9 cellular contexts compared by ENCODE assay signal in genomic region chr2:191244350-191244749, GRCh38. TPM values are rescaled to one million over a fixed set of nuclear protein-coding genes. Genes with fewer than 3 reads are reported as not detected.
DNase-seq lines count a peak whose midpoint lies in the region; ATAC-seq and TF ChIP-seq lines count a peak whose summit lies in the region.
"Had no signal": no experiment of that assay in that cellular context is flagged by ENCODE, and none has a peak within 500 bp of the region (broad histone marks: within the 10 kb centered on the region; RNA-seq: fewer than 3 reads in every experiment).

No MANE protein-coding gene starts in this region.

- in situ Hi-C loops in Panc1 (cut with HindIII; ENCODE audit: low pct_unique_long_range_greater_than_20kb, low sequenced_read_pairs): no loop called here

- no peak for TF ChIP-seq RAD21 in neural cell (conservative IDR thresholded peaks at IDR 0.05)

- TF ChIP-seq CTCF in Panc1 (IDR thresholded peaks at IDR 0.05) (no peak), neural cell (IDR thresholded peaks at IDR 0.05; ENCODE audit: poor library complexity, severe bottlenecking) (no peak)

- no peaks in the 10 kb centered on the region for H3K9me3 ChIP-seq in Panc1 (ENCODE audit: control insufficient read depth, insufficient read depth, low read depth, low read length)
- H3K9me3 ChIP-seq in endocrine pancreas (ENCODE audit: control insufficient read depth, low read length): no peaks in the 10 kb centered on the region
- H3K9me3 ChIP-seq in neural cell (ENCODE audit: low read length): no peaks in the 10 kb centered on the region

- H3K4me2 ChIP-seq in neural cell (ENCODE audit: low read length): no peak overlapping the region

- no peaks in the 10 kb centered on the region for H3K27me3 ChIP-seq in Panc1 (ENCODE audit: control insufficient read depth, insufficient read depth, low read length)
- no peaks in the 10 kb centered on the region for H3K27me3 ChIP-seq in endocrine pancreas (ENCODE audit: control insufficient read depth, insufficient read depth, low read length)
- no peaks in the 10 kb centered on the region for H3K27me3 ChIP-seq in neural cell (ENCODE audit: insufficient read depth, low read depth, low read length)

- no peak overlapping the region for H2AFZ ChIP-seq in neural cell (ENCODE audit: low read depth, low read length)

- no peaks in the 10 kb centered on the region for H4K20me1 ChIP-seq in neural cell (ENCODE audit: insufficient read depth)

- DNase-seq in DMS53 (lab: John Stamatoyannopoulos, UW) (peak; percentile 11), DMS53 treated with DMSO at 0.1 percent for 48 hours (lab: John Stamatoyannopoulos, UW; ENCODE audit: unreplicated experiment) (no peak), Panc1 (ENCODE audit: low read depth, low spot score) (no peak), MV-4-11 (lab: John Stamatoyannopoulos, UW) (no peak), pons (ENCODE audit: low spot score) (no peak)
- DNase-seq: midbrain had no signal

- peak overlapping the region; percentile 60 to 83; a peak in 3 of 4 replicates for H3K4me3 ChIP-seq in Panc1 (ENCODE audit: low read depth in 2 of 2, low read length in 2 of 2)
- peak overlapping the region; percentile 70 for H3K4me3 ChIP-seq in endocrine pancreas (ENCODE audit: control insufficient read depth, insufficient read depth, low read length)
- peak overlapping the region; percentile 91 for H3K4me3 ChIP-seq in neural cell (ENCODE audit: low read length)

- H3K27ac ChIP-seq in Panc1 (ENCODE audit: low read length) (peak overlapping the region; percentile 8; the same call in 1 of the 2 replicates), neural cell (ENCODE audit: low read length) (no peak overlapping the region)

- H3K36me3 ChIP-seq in Panc1 (ENCODE audit: control insufficient read depth, insufficient read depth, low read length) (peaks cover 2% of the 10 kb centered on the region; the same call in 1 of the 2 replicates), endocrine pancreas (ENCODE audit: control insufficient read depth, insufficient read depth, low read length) (no peaks in the 10 kb centered on the region), neural cell (ENCODE audit: insufficient read depth, low read length) (no peaks in the 10 kb centered on the region)

- no peak overlapping the region for H3K9ac ChIP-seq in endocrine pancreas (ENCODE audit: control insufficient read depth, insufficient read depth, low read length)
- no peak overlapping the region for H3K9ac ChIP-seq in neural cell (ENCODE audit: low read length)

- H3K9me2 ChIP-seq in neural cell (ENCODE audit: insufficient read depth, low read length): no peaks in the 10 kb centered on the region

- POLR2A ChIA-PET in Panc1 (lab: Charles Lee): no interaction called here

- BruUV-seq in Panc1 (replicated peaks; lab: Mats Ljungman, UMichigan): no TSS peak

- CTCF ChIA-PET in Panc1 (lab: Charles Lee): no interaction called here

- peaks cover 31% of the 10 kb centered on the region for H3K79me2 ChIP-seq in neural cell (replicated peaks; ENCODE audit: insufficient read depth, low read length)

- peaks cover 2% of the 10 kb centered on the region for H3F3A ChIP-seq in neural cell (ENCODE audit: insufficient read depth, low read length, poor library complexity, severe bottlenecking)

- H3K4me1 ChIP-seq in Panc1 (ENCODE audit: control insufficient read depth, insufficient read depth, low read length) (peaks cover 26% of the 10 kb centered on the region), endocrine pancreas (ENCODE audit: control insufficient read depth, insufficient read depth, low read length) (peaks cover 20% of the 10 kb centered on the region)

- ATAC-seq in Panc1: no peak
- ATAC-seq in HG02588 (IDR thresholded peaks at IDR 0.05; ENCODE audit: unreplicated experiment): no peak

- intact Hi-C loops in Panc1 (cut with micrococcal nuclease; ENCODE audit: unreplicated experiment): loop anchor here (2.0 kb wide), 1 partner anchor 26 kb away; no protein-coding TSS in a partner anchor

- TF ChIP-seq EP300 in neural cell (conservative IDR thresholded peaks at IDR 0.05; ENCODE audit: poor library complexity, severe bottlenecking): no peak

TF ChIP-seq in neural cell, 6 proteins besides CTCF, POLR2A, EP300 and RAD21:
- TF ChIP-seq EZH2 (IDR thresholded peaks at IDR 0.05; ENCODE audit: borderline replicate concordance, insufficient read depth, low read length, poor library complexity, severe bottlenecking): no peak
- no peak for TF ChIP-seq POLR2AphosphoS5 (IDR thresholded peaks at IDR 0.05)
- no peak for TF ChIP-seq MXI1 (conservative IDR thresholded peaks at IDR 0.05; ENCODE audit: poor library complexity, severe bottlenecking)
- no peak for TF ChIP-seq TAF1 (IDR thresholded peaks at IDR 0.05; ENCODE audit: low read depth)
- TF ChIP-seq, protein P1, sequence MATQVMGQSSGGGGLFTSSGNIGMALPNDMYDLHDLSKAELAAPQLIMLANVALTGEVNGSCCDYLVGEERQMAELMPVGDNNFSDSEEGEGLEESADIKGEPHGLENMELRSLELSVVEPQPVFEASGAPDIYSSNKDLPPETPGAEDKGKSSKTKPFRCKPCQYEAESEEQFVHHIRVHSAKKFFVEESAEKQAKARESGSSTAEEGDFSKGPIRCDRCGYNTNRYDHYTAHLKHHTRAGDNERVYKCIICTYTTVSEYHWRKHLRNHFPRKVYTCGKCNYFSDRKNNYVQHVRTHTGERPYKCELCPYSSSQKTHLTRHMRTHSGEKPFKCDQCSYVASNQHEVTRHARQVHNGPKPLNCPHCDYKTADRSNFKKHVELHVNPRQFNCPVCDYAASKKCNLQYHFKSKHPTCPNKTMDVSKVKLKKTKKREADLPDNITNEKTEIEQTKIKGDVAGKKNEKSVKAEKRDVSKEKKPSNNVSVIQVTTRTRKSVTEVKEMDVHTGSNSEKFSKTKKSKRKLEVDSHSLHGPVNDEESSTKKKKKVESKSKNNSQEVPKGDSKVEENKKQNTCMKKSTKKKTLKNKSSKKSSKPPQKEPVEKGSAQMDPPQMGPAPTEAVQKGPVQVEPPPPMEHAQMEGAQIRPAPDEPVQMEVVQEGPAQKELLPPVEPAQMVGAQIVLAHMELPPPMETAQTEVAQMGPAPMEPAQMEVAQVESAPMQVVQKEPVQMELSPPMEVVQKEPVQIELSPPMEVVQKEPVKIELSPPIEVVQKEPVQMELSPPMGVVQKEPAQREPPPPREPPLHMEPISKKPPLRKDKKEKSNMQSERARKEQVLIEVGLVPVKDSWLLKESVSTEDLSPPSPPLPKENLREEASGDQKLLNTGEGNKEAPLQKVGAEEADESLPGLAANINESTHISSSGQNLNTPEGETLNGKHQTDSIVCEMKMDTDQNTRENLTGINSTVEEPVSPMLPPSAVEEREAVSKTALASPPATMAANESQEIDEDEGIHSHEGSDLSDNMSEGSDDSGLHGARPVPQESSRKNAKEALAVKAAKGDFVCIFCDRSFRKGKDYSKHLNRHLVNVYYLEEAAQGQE (IDR thresholded peaks at IDR 0.05; ENCODE audit: borderline replicate concordance): no peak

RNA-seq across cellular contexts. Expression of gene MYO1B, which starts 0.9 kb away (rescaled TPM):
- total RNA-seq in Panc1 (2021; ENCODE audit: unreplicated experiment): 51.5 TPM
- polyA plus RNA-seq in Panc1 (2012; ENCODE audit: insufficient read length): 25.9 TPM
- 67.0 and 72.2 TPM in 2 replicates for polyA plus RNA-seq in neural cell
- 124 and 129 TPM in 2 replicates for polyA minus RNA-seq in neural cell
